In the genomic region with DNA sequence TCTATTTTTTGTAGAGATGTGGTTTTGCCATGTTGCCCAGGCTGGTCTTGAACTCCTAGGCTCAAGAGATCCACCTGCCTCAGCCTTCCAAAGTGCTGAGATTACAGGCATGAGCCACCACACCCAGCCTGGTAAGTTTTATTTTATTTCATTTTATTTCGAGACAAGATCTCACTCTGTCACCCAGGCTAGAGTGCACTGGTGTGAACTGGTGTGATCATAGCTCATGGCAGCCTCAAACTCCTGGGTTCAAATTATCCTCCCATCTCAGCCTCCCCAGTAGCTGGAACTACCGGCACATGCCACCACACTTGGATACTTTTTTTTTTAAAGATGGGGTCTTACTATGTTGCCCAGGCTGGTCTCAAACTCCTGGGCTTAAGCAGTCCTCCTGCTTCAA, we compare ENCODE assay signal across 4 cellular contexts. TPM values are rescaled to one million over a fixed set of nuclear protein-coding genes. Genes with fewer than 3 reads are reported as not detected.
"Had no signal": no experiment of that assay in that cellular context is flagged by ENCODE, and none has a peak within 500 bp of the region (broad histone marks: within the 10 kb centered on the region; RNA-seq: fewer than 3 reads in every experiment).

No MANE protein-coding gene starts in this region.

RNA-seq across cellular contexts. Expression of a gene that starts 53.9 kb away (rescaled TPM):
- total RNA-seq: activated CD4-positive, alpha-beta T cell treated with anti-CD3 and anti-CD28 coated beads, Interleukin-2, amount 10 ng/mL, durations not matched to agents 24 days and 14 days; activated CD8-positive, alpha-beta T cell treated with anti-CD3 and anti-CD28 coated beads, Interleukin-2, amount 10 ng/mL, durations not matched to agents 7 days and 5 days; activated naive CD4-positive, alpha-beta T cell treated with anti-CD3 and anti-CD28 coated beads for 36 hours; activated T-helper 1 cell treated with anti-CD3 and anti-CD28 coated beads, Interleukin-12 subunit alpha, Interleukin-12 subunit beta, Interleukin-2, Interleukin-4 antibody, amounts not matched to agents 30 ng/mL and 10 ng/mL and 1 ng/mL, durations not matched to agents 14 hours and 24 hours and 36 hours had no signal
